14 cellular contexts compared by ENCODE assay signal in the genomic region with DNA sequence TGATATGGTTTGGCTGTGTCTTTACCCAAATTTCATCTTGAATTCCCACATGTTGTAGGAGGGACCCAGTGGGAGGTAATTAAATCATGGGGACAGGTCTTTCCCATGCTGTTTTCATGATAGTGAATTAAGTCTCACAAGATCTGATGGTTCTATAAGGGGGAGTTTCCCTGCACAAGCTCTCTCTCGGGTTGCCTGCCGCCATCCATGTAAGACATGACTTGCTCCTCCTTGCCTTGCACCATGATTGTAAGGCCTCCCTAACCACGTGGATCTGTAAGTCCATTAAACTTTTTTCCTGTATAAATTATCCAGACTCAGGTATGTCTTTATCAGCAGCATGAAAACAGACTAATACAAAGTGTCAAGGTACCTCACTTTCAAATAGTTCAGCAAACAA. TPM values are rescaled to one million over a fixed set of nuclear protein-coding genes. Genes with fewer than 3 reads are reported as not detected.
"Had no signal": no experiment of that assay in that cellular context is flagged by ENCODE, and none has a peak within 500 bp of the region (broad histone marks: within the 10 kb centered on the region; RNA-seq: fewer than 3 reads in every experiment).

No MANE protein-coding gene starts in this region.

RNA-seq across cellular contexts. Expression of a gene that starts 35.0 kb away (rescaled TPM):
- total RNA-seq: activated B cell treated with CpG ODN at 0.5 μM for 24 hours; activated CD4-positive, alpha-beta memory T cell treated with anti-CD3 and anti-CD28 coated beads for 36 hours; activated CD4-positive, alpha-beta memory T cell treated with anti-CD3 and anti-CD28 coated beads, Interleukin-2, amount 10 ng/mL, durations not matched to agents 7 days and 5 days; activated CD4-positive, alpha-beta T cell treated with anti-CD3 and anti-CD28 coated beads for 36 hours; activated CD4-positive, alpha-beta T cell treated with anti-CD3 and anti-CD28 coated beads, Interleukin-2, amount 10 ng/mL, durations not matched to agents 24 days and 14 days; activated CD4-positive, alpha-beta T cell treated with anti-CD3 and anti-CD28 coated beads, Interleukin-2, amount 10 ng/mL, durations not matched to agents 7 days and 5 days; activated CD8-positive, alpha-beta memory T cell treated with anti-CD3 and anti-CD28 coated beads for 36 hours; activated CD8-positive, alpha-beta memory T cell treated with anti-CD3 and anti-CD28 coated beads, Interleukin-2, amount 10 ng/mL, durations not matched to agents 7 days and 5 days; activated CD8-positive, alpha-beta T cell treated with anti-CD3 and anti-CD28 coated beads for 36 hours; T-cell; T-helper 1 cell treated with Interleukin-12 subunit alpha and Interleukin-12 subunit beta and Interleukin-4 antibody, amounts not matched to agents 30 ng/mL and 1 ng/mL, for 36 hours; T-helper 17 cell; T-helper 2 cell treated with Interferon-gamma antibody and Interleukin-4, amounts not matched to agents 100 ng/mL and 5 ng/mL, for 36 hours; WTC11 had no signal
